Comparison of ENCODE assay signal across 11 cellular contexts in the genomic region with DNA sequence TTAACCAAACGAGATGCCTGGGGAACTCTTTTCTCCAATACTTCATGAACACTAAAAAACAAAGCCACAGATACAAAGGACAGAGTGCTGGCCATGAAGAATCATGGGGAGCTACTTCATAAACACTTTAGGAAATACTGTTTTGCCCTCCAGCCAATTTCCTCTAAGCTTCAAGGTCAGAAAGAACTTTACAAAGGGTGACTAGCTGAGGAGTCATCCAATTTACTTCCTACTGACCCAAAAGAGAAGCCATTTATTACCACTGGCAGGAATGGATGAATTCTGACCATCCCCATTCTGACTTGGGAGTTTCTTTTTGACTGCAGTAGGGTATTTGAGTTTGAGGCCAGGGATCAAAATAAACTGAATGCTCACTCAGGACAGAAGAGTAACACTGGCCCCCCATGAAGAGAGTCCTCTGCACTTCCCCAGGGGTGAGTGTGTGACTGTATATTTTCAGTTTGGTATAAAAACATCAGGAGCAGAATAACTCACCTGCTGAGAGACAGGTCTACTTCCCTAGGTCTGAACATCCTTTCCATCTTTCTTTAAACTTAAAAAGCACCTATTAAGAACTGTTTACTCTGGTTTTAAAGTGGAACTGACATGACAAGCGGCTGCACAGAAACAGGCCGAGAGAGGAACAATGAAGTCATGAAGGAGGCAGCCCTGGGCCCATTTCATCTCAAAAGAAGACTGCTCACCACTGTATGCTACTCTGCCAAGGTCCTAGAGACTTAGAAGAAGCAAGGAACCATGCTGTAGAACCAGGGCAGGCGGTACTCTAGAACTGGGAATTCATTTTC.
A peak's percentile ranks its signal among the peaks of the same experiment; 100 is the strongest.
DNase-seq lines count a peak whose midpoint lies in the region; ATAC-seq lines count a peak whose summit lies in the region.
"Had no signal": no experiment of that assay in that cellular context is flagged by ENCODE, and none has a peak within 500 bp of the region (broad histone marks: within the 10 kb centered on the region; RNA-seq: fewer than 3 reads in every experiment).

No MANE protein-coding gene starts in this region.

- H3K9me3 Mint-ChIP-seq in activated T-cell treated with anti-CD3 and anti-CD28 coated beads, Interleukin-2, amount 50 U/mL, for 4 hours = no peaks in the 10 kb centered on the region
- H3K9me3 Mint-ChIP-seq in activated naive CD8-positive, alpha-beta T cell treated with anti-CD3 and anti-CD28 coated beads for 36 hours = peaks cover 10% of the 10 kb centered on the region

- peaks cover 4% of the 10 kb centered on the region for H3K36me3 Mint-ChIP-seq in activated T-cell treated with anti-CD3 and anti-CD28 coated beads, Interleukin-2, amount 50 U/mL, for 4 hours (ENCODE audit: insufficient read depth)
- H3K36me3 Mint-ChIP-seq in activated naive CD8-positive, alpha-beta T cell treated with anti-CD3 and anti-CD28 coated beads for 36 hours = peaks cover 37% of the 10 kb centered on the region
- H3K36me3 Mint-ChIP-seq: naive B cell had no signal

- DNase-seq in activated T-cell treated with anti-CD3 and anti-CD28 coated beads, Interleukin-2, amount 50 U/mL, for 4 hours = no peak
- no peak for DNase-seq in activated T-cell treated with anti-CD3 and anti-CD28 coated beads, Interleukin-2, amount 50 U/mL, for 48 hours
- no peak for DNase-seq in activated naive CD8-positive, alpha-beta T cell treated with anti-CD3 and anti-CD28 coated beads for 36 hours
- peak; percentile 41 for DNase-seq in renal cortical epithelial cell (ENCODE audit: low read depth)
- DNase-seq in amygdala (lab: John Stamatoyannopoulos, UW) = no peak
- DNase-seq in H4 (ENCODE audit: low spot score) = no peak
- no peak for DNase-seq in AG20443 (ENCODE audit: low spot score)
- DNase-seq: cortex of kidney, naive B cell, NCI-H1417 treated with DMSO at 0.1 percent for 48 hours had no signal

- peaks cover 90% of the 10 kb centered on the region for H3K4me1 Mint-ChIP-seq in activated T-cell treated with anti-CD3 and anti-CD28 coated beads, Interleukin-2, amount 50 U/mL, for 4 hours (ENCODE audit: low read depth)
- H3K4me1 Mint-ChIP-seq in activated naive CD8-positive, alpha-beta T cell treated with anti-CD3 and anti-CD28 coated beads for 36 hours = peaks cover 87% of the 10 kb centered on the region

- H3K4me3 Mint-ChIP-seq in activated T-cell treated with anti-CD3 and anti-CD28 coated beads, Interleukin-2, amount 50 U/mL, for 4 hours = peak overlapping the region; percentile 32
- H3K4me3 Mint-ChIP-seq in activated naive CD8-positive, alpha-beta T cell treated with anti-CD3 and anti-CD28 coated beads for 36 hours = no peak overlapping the region

- no peaks in the 10 kb centered on the region for H3K27me3 Mint-ChIP-seq in activated T-cell treated with anti-CD3 and anti-CD28 coated beads, Interleukin-2, amount 50 U/mL, for 4 hours (ENCODE audit: low read depth)
- H3K27me3 Mint-ChIP-seq in activated naive CD8-positive, alpha-beta T cell treated with anti-CD3 and anti-CD28 coated beads for 36 hours = no peaks in the 10 kb centered on the region
- H3K27me3 Mint-ChIP-seq: naive B cell had no signal

- no peak for ATAC-seq in activated T-cell treated with anti-CD3 and anti-CD28 coated beads, Interleukin-2, amount 50 U/mL, for 4 hours
- peak; percentile 14 for ATAC-seq in HG03045 (IDR thresholded peaks at IDR 0.05; ENCODE audit: unreplicated experiment)

- H3K27ac Mint-ChIP-seq in activated naive CD8-positive, alpha-beta T cell treated with anti-CD3 and anti-CD28 coated beads for 36 hours = peak overlapping the region; percentile 95
